9 cellular contexts compared by ENCODE assay signal in the genomic region with DNA sequence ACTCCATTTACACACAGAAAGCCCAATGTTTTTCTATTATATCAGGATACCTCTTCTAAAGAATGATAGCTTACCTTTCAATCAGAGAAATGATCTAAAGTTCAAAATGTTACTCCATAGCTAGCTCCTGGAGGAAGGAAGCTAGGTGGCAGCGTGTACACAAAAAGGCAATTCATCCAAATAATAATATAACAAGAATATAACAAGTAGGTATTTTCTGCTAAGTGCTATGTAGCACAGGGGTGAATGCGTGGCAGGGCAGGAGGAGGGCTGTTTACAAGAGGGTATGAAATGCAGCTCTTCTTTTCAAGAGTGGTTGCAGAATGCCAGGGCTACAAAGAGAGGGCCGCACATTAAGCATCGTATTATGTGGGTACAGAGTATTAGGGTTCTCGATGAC. TPM values are rescaled to one million over a fixed set of nuclear protein-coding genes. Genes with fewer than 3 reads are reported as not detected.
DNase-seq lines count a peak whose midpoint lies in the region; ATAC-seq and TF ChIP-seq lines count a peak whose summit lies in the region.
"Had no signal": no experiment of that assay in that cellular context is flagged by ENCODE, and none has a peak within 500 bp of the region (broad histone marks: within the 10 kb centered on the region; RNA-seq: fewer than 3 reads in every experiment).

No MANE protein-coding gene starts in this region.

- peak; percentile 2 for ATAC-seq in HG03354 (IDR thresholded peaks at IDR 0.05; ENCODE audit: poor library complexity, severe bottlenecking, unreplicated experiment)

- DNase-seq in kidney epithelial cell (ENCODE audit: low read depth) (no peak), tibial artery (no peak), NCI-H69 (lab: John Stamatoyannopoulos, UW) (no peak), NCI-H345 (lab: John Stamatoyannopoulos, UW) (no peak), COR-L47 (lab: John Stamatoyannopoulos, UW) (no peak)

- intact Hi-C loops in tibial artery (cut with DNase I; ENCODE audit: low total_unique reads), result loop anchor here (10.0 kb wide), 1 partner anchor 297 kb away; no protein-coding TSS in a partner anchor

- H3K4me1 ChIP-seq in DOHH2 (ENCODE audit: control insufficient read depth, low read length) (peaks cover 40% of the 10 kb centered on the region), tibial artery (peaks cover 0 to 25% (median 11%) of the 10 kb centered on the region in 4 donors)

- peak overlapping the region; percentile 86 for H3K4me2 ChIP-seq in DOHH2 (ENCODE audit: low read length)

- H3K27me3 ChIP-seq in DOHH2 (ENCODE audit: control insufficient read depth, low read length) (no peaks in the 10 kb centered on the region), kidney epithelial cell (ENCODE audit: control insufficient read depth, insufficient read depth, low read length) (no peaks in the 10 kb centered on the region), tibial artery (no peaks in the 10 kb centered on the region)

- H3K36me3 ChIP-seq in DOHH2 (ENCODE audit: control insufficient read depth, low read length) (peaks cover 38% of the 10 kb centered on the region), kidney epithelial cell (ENCODE audit: control insufficient read depth, insufficient read depth, low read length) (no peaks in the 10 kb centered on the region), tibial artery (no peaks in the 10 kb centered on the region)

- H4K20me1 ChIP-seq in DOHH2 (ENCODE audit: control insufficient read depth, insufficient read depth, low read depth, low read length), result no peaks in the 10 kb centered on the region

- TF ChIP-seq CTCF in DOHH2 (IDR thresholded peaks at IDR 0.05; ENCODE audit: low read depth, low read length, poor library complexity, severe bottlenecking), result no peak
- no peak for TF ChIP-seq CTCF in kidney epithelial cell (IDR thresholded peaks at IDR 0.05; ENCODE audit: insufficient read depth, low read length, poor library complexity, severe bottlenecking)
- TF ChIP-seq CTCF in tibial artery (IDR thresholded peaks at IDR 0.05), result no peak

- peak overlapping the region; percentile 69 for H3K27ac ChIP-seq in DOHH2 (ENCODE audit: low read depth, low read length)
- peak overlapping the region; percentile 87 for H3K27ac ChIP-seq in angular gyrus (ENCODE audit: low read depth, low read length)
- H3K27ac ChIP-seq in tibial artery, result peak overlapping the region; percentile 85 to 87

- H3K9me2 ChIP-seq in DOHH2 (replicated peaks; ENCODE audit: control insufficient read depth, low read length), result no peaks in the 10 kb centered on the region

- no peaks in the 10 kb centered on the region for H3F3A ChIP-seq in DOHH2 (ENCODE audit: control insufficient read depth, insufficient read depth)

- H3K79me2 ChIP-seq in DOHH2 (ENCODE audit: control insufficient read depth, low read length), result peaks cover 44% of the 10 kb centered on the region

- H3K9me3 ChIP-seq in DOHH2 (ENCODE audit: control insufficient read depth, insufficient read depth, low read length), result no peaks in the 10 kb centered on the region
- H3K9me3 ChIP-seq in tibial artery, result no peaks in the 10 kb centered on the region

- H3K4me3 ChIP-seq in DOHH2 (ENCODE audit: low read length), result peak overlapping the region; percentile 99
- H3K4me3 ChIP-seq in kidney epithelial cell (ENCODE audit: low read depth, low read length), result peak overlapping the region; percentile 93
- H3K4me3 ChIP-seq in tibial artery, result peak overlapping the region; percentile 67 to 76

RNA-seq across cellular contexts. Expression of a gene that starts 0.7 kb away (rescaled TPM):
- 10.6 and 16.1 TPM in 2 replicates for total RNA-seq in kidney epithelial cell

RNA-seq across cellular contexts. Expression of a gene that starts 50.9 kb away (rescaled TPM):
- total RNA-seq in kidney epithelial cell, result 0.17 and 2.0 TPM in 2 replicates
- total RNA-seq: LHCN-M2 had no signal
